ENCODE assay signal across 8 cellular contexts in genomic region chr3:194691481-194692281, GRCh38. TPM values are rescaled to one million over a fixed set of nuclear protein-coding genes. Genes with fewer than 3 reads are reported as not detected.
A peak's percentile ranks its signal among the peaks of the same experiment; 100 is the strongest.
DNase-seq lines count a peak whose midpoint lies in the region; ATAC-seq, FAIRE-seq and TF ChIP-seq lines count a peak whose summit lies in the region.

No MANE protein-coding gene starts in this region.

- intact Hi-C loops in breast epithelium (cut with DNase I; ENCODE audit: low total_unique reads) = no loop called here
- intact Hi-C loops in sigmoid colon (cut with DNase I) = loop anchor here (10.0 kb wide), 1 partner anchor 263 kb away; no protein-coding TSS in a partner anchor

- ATAC-seq in GM21723 (IDR thresholded peaks at IDR 0.05; ENCODE audit: unreplicated experiment) = peak; percentile 76

- H3K4me3 ChIP-seq in breast epithelium (no peak overlapping the region), sigmoid colon (no peak overlapping the region)

- H3K27me3 ChIP-seq in breast epithelium (no peaks in the 10 kb centered on the region), sigmoid colon (no peaks in the 10 kb centered on the region)

- 76 to 84% methylated on average over 15 of the region's 15 CpGs for WGBS in sigmoid colon, 2 donors

- FAIRE-seq in GM12891 (lab: Jason Lieb, UNC) = peak; percentile 90

- TF ChIP-seq EP300 in sigmoid colon (IDR thresholded peaks at IDR 0.05) = no peak

- TF ChIP-seq POLR2A in GM12891 (IDR thresholded peaks at IDR 0.05; ENCODE audit: low read depth, low read length) = 0 out of 2 replicates have a peak, but pooled peaks have one; percentile 31
- TF ChIP-seq POLR2A in breast epithelium (IDR thresholded peaks at IDR 0.05) = no peak
- no peak for TF ChIP-seq POLR2A in sigmoid colon (IDR thresholded peaks at IDR 0.05)

- H3K36me3 ChIP-seq in breast epithelium (no peaks in the 10 kb centered on the region), sigmoid colon (no peaks in the 10 kb centered on the region)

- peak; percentile 71 for DNase-seq in GM12891 (ENCODE audit: insufficient read length, low spot score)
- DNase-seq in NCI-H1694 (lab: John Stamatoyannopoulos, UW) = peak; percentile 71
- DNase-seq in germinal center (ENCODE audit: low spot score) = peak; percentile 86
- DNase-seq in breast epithelium (ENCODE audit: low spot score in 2 of 2) = no peak
- DNase-seq in Kasumi-1 (lab: John Stamatoyannopoulos, UW) = no peak
- no peak for DNase-seq in sigmoid colon
- DNase-seq in T1000 (lab: John Stamatoyannopoulos, UW) = no peak

- no peaks in the 10 kb centered on the region for H3K9me3 ChIP-seq in breast epithelium
- H3K9me3 ChIP-seq in sigmoid colon = no peaks in the 10 kb centered on the region

- H3K4me1 ChIP-seq in breast epithelium = no peaks in the 10 kb centered on the region
- peaks cover 0 to 30% (median 29%) of the 10 kb centered on the region in 4 donors for H3K4me1 ChIP-seq in sigmoid colon

- H3K27ac ChIP-seq in breast epithelium (peak overlapping the region in 1 of 2 donors; percentile 32), sigmoid colon (no peak overlapping the region)

- TF ChIP-seq CTCF in breast epithelium (IDR thresholded peaks at IDR 0.05) = no peak
- TF ChIP-seq CTCF in sigmoid colon (IDR thresholded peaks at IDR 0.05) = no peak

TF ChIP-seq in GM12891, 5 proteins besides CTCF, POLR2A, EP300 and RAD21:
- TF ChIP-seq PAX5 (IDR thresholded peaks at IDR 0.05; ENCODE audit: insufficient read depth, low read length, severe bottlenecking) (peak; percentile 96), POU2F2 (IDR thresholded peaks at IDR 0.05; ENCODE audit: low read depth, low read length) (peak; percentile 57; the same call in 1 of the 2 replicates), POLR2AphosphoS5 (IDR thresholded peaks at IDR 0.05; ENCODE audit: low read depth, low read length) (no peak), SPI1 (IDR thresholded peaks at IDR 0.05; ENCODE audit: low read depth, low read length) (peak; percentile 24)

RNA-seq across cellular contexts. Expression of gene FAM43A, which starts 6.0 kb away (rescaled TPM):
- 4.6 TPM for polyA plus RNA-seq in GM12891 (2012; ENCODE audit: low read depth, missing spikeins)
- total RNA-seq in breast epithelium (10 to 100 TPM; 10.1 to 16.7 (median 15.5) TPM), sigmoid colon (10 to 100 TPM; 11.1 to 17.8 (median 12.7) TPM)
- polyA plus RNA-seq in sigmoid colon = 10 to 100 TPM; 10.2 to 62.8 (median 35.8) TPM

RNA-seq across cellular contexts. Expression of gene LSG1, which starts 19.7 kb away (rescaled TPM):
- 21.1 TPM for polyA plus RNA-seq in GM12891 (2012; ENCODE audit: low read depth, missing spikeins)
- total RNA-seq in breast epithelium = 10 to 100 TPM; 34.9 to 62.3 (median 57.0) TPM
- 10 to 100 TPM; 21.0 to 32.4 (median 27.2) TPM for total RNA-seq in sigmoid colon
- polyA plus RNA-seq in sigmoid colon = 10 to 100 TPM in 1 of 3 donors, 1 to 10 TPM in 2; 6.0 to 20.4 (median 9.6) TPM

RNA-seq across cellular contexts. Expression of gene TMEM44, which starts 58.5 kb away (rescaled TPM):
- 5.9 TPM for polyA plus RNA-seq in GM12891 (2012; ENCODE audit: low read depth, missing spikeins)
- total RNA-seq in breast epithelium (10 to 100 TPM in 1 of 3 donors, 1 to 10 TPM in 2; 9.4 to 12.8 (median 9.6) TPM), sigmoid colon (10 to 100 TPM in 1 of 4 donors, 1 to 10 TPM in 3; 2.0 to 11.9 (median 5.2) TPM)
- 10 to 100 TPM; 24.0 to 25.8 (median 25.7) TPM for polyA plus RNA-seq in sigmoid colon

Comparison
In these comparisons a context has a peak if more than half of its experiments do, and no peak if none do; other contexts are left out.
1. DNase-seq: peak in GM12891 (single experiment), NCI-H1694 (single experiment) and germinal center (single experiment); none in breast epithelium (0 of 2), Kasumi-1 (0 of 2), sigmoid colon (single experiment) and T1000 (single experiment).